ENCODE assay signal across 14 cellular contexts in genomic region chr18:985301-985700, GRCh38.
A peak's percentile ranks its signal among the peaks of the same experiment; 100 is the strongest.
DNase-seq lines count a peak whose midpoint lies in the region; ATAC-seq and TF ChIP-seq lines count a peak whose summit lies in the region.
"Had no signal": no experiment of that assay in that cellular context is flagged by ENCODE, and none has a peak within 500 bp of the region (broad histone marks: within the 10 kb centered on the region; RNA-seq: fewer than 3 reads in every experiment).

No MANE protein-coding gene starts in this region.

- H3K4me2 ChIP-seq in MM.1S (ENCODE audit: low read depth, low read length), result no peak overlapping the region

- peak; percentile 62 for DNase-seq in Caki2 (ENCODE audit: low read depth)
- peak; percentile 86 for DNase-seq in NCI-H1092 treated with DMSO at 0.1 percent for 48 hours (lab: John Stamatoyannopoulos, UW)
- DNase-seq in NCI-H82 (lab: John Stamatoyannopoulos, UW), result peak; percentile 86
- DNase-seq in MM.1S, result no peak
- DNase-seq: activated CD4-positive, alpha-beta T cell treated with anti-CD3 and anti-CD28 coated beads for 36 hours; naive thymus-derived CD8-positive, alpha-beta T cell; right cardiac atrium; stimulated activated CD4-positive, alpha-beta T cell treated with anti-CD3 and anti-CD28 coated beads, Interleukin-4, amount 100 ng/mL, for 24 hours had no signal

- no peaks in the 10 kb centered on the region for H4K20me1 ChIP-seq in MM.1S (ENCODE audit: insufficient read depth, low read length)

- H3K9me2 ChIP-seq in MM.1S (replicated peaks; ENCODE audit: insufficient read depth, low read length), result no peaks in the 10 kb centered on the region

- H3K36me3 ChIP-seq in iPS-20b (ENCODE audit: insufficient read depth, low read depth, low read length) (no peaks in the 10 kb centered on the region), MM.1S (replicated peaks; ENCODE audit: insufficient read depth, low read length) (no peaks in the 10 kb centered on the region)

- H3K4me1 ChIP-seq in iPS-20b (ENCODE audit: insufficient read depth, low read length), result peaks cover 17% of the 10 kb centered on the region; the same call in 1 of the 2 replicates
- no peaks in the 10 kb centered on the region for H3K4me1 ChIP-seq in MM.1S (ENCODE audit: low read length)

- H2AFZ ChIP-seq in MM.1S (ENCODE audit: low read length), result no peak overlapping the region

- ATAC-seq in GM19397 (IDR thresholded peaks at IDR 0.05; ENCODE audit: unreplicated experiment) (no peak), GM21515 (IDR thresholded peaks at IDR 0.05; ENCODE audit: unreplicated experiment) (no peak), HG03039 (IDR thresholded peaks at IDR 0.05; ENCODE audit: unreplicated experiment) (no peak)
- ATAC-seq: activated CD4-positive, alpha-beta T cell treated with anti-CD3 and anti-CD28 coated beads for 36 hours; naive thymus-derived CD8-positive, alpha-beta T cell; stimulated activated effector memory CD8-positive, alpha-beta T cell treated with anti-CD3 and anti-CD28 coated beads, Interleukin-12 subunit alpha, Interleukin-12 subunit beta, amount 100 ng/mL, for 72 hours had no signal

- H3K27me3 ChIP-seq in iPS-20b (ENCODE audit: insufficient read depth, low read length) (no peaks in the 10 kb centered on the region), MM.1S (replicated peaks; ENCODE audit: insufficient read depth, low read length) (no peaks in the 10 kb centered on the region)

- H3K9me3 ChIP-seq in iPS-20b (ENCODE audit: insufficient read depth, low read depth, low read length) (no peaks in the 10 kb centered on the region), MM.1S (replicated peaks; ENCODE audit: insufficient read depth, low read length) (no peaks in the 10 kb centered on the region)

- H3K4me3 ChIP-seq in iPS-20b (ENCODE audit: low read length) (peak overlapping the region; percentile 43), MM.1S (ENCODE audit: low read length) (no peak overlapping the region)

- H3K27ac ChIP-seq in iPS-20b (ENCODE audit: low read length), result no peak overlapping the region
- H3K27ac ChIP-seq in MM.1S (ENCODE audit: low read length), result no peak overlapping the region
- H3K27ac ChIP-seq: epithelial cell of prostate had no signal

- in situ Hi-C loops in Caki2 (cut with HindIII; ENCODE audit: low pct_unique_long_range_greater_than_20kb, low sequenced_read_pairs), result no loop called here

- H3K9ac ChIP-seq in iPS-20b (ENCODE audit: low read depth, low read length) (peak overlapping the region; percentile 2; the same call in 1 of the 2 replicates), MM.1S (ENCODE audit: low read length) (no peak overlapping the region)

- H3K79me2 ChIP-seq in MM.1S (ENCODE audit: low read length), result no peaks in the 10 kb centered on the region

- no peak for TF ChIP-seq CTCF in MM.1S (IDR thresholded peaks at IDR 0.05; ENCODE audit: low read length)

- no peaks in the 10 kb centered on the region for H3F3A ChIP-seq in MM.1S (ENCODE audit: insufficient read depth, low read length)
